ENCODE assay signal across 23 cellular contexts in the genomic region with DNA sequence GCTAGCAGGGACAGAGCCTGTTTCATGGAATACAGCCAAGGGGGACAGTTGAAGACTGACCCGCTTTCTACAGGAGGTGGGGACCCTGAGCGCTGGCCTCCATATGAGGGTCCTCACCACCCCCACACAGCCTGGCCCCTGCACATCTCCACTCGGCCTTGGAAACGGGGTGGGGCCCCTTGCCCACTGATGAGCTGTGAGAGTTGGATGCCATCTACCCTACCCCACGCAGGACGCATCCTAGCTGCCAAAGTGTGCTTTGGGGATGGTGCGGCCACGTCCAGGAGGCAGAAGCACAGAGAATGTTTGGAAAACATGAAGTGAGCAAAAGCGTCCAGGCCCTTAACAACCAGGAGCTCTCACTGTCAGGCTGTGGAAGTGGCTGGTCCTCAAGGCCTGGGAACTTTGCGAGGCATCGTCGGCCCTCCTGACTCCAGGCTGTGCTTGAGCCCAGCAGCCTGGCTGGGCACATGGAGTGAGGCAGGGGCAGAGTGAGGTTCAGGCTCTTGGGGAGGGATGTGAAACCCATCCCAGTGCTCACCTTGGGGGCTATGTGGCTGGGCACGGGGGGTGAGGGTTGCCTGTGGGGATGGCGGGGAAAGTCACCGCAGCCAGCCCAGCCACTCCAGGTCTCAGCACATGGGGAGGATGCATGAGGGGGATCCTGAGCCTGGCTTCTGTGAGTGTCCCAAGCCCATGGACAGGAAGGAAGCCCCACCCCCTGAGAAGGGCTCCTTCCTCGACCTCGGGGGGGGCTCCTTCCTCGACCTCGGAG. TPM values are rescaled to one million over a fixed set of nuclear protein-coding genes. Genes with fewer than 3 reads are reported as not detected.
"Had no signal": no experiment of that assay in that cellular context is flagged by ENCODE, and none has a peak within 500 bp of the region (broad histone marks: within the 10 kb centered on the region; RNA-seq: fewer than 3 reads in every experiment).

No MANE protein-coding gene starts in this region.

- H3K36me3 ChIP-seq: breast epithelium, neutrophil, uterus had no signal

- H3K27me3 ChIP-seq: foreskin keratinocyte, uterus had no signal

- H3K4me3 ChIP-seq: breast epithelium, SK-N-MC, uterus had no signal

- ATAC-seq: activated CD8-positive, alpha-beta memory T cell treated with anti-CD3 and anti-CD28 coated beads, Interleukin-2, amount 10 ng/mL, durations not matched to agents 7 days and 5 days; activated naive CD8-positive, alpha-beta T cell treated with anti-CD3 and anti-CD28 coated beads, Interleukin-2, amount 50 U/mL, for 24 hours; activated T-cell treated with anti-CD3 and anti-CD28 coated beads, Interleukin-2, amount 50 U/mL, for 72 hours; effector memory CD8-positive, alpha-beta T cell; foreskin keratinocyte had no signal

- H3K27ac ChIP-seq: foreskin keratinocyte, neutrophil, SK-N-MC, uterus, VCaP had no signal

- H3K9me3 ChIP-seq: breast epithelium, neutrophil, uterus had no signal

- DNase-seq: activated CD4-positive, alpha-beta memory T cell treated with anti-CD3 and anti-CD28 coated beads for 36 hours; activated CD8-positive, alpha-beta memory T cell treated with anti-CD3 and anti-CD28 coated beads, Interleukin-2, amount 10 ng/mL, durations not matched to agents 7 days and 5 days; activated naive CD4-positive, alpha-beta T cell treated with Interleukin-2 at 50 U/mL for 16 hours; activated naive CD8-positive, alpha-beta T cell treated with anti-CD3 and anti-CD28 coated beads, Interleukin-2, amount 50 U/mL, for 24 hours; activated T-cell treated with anti-CD3 and anti-CD28 coated beads, Interleukin-2, amount 50 U/mL, for 72 hours; dermis blood vessel endothelial cell; effector memory CD8-positive, alpha-beta T cell; foreskin keratinocyte; glutamatergic neuron; immature natural killer cell; mammary epithelial cell; naive B cell; small intestine; T-helper 1 cell; uterus had no signal

- H3K4me1 ChIP-seq: breast epithelium, foreskin keratinocyte, uterus had no signal

RNA-seq across cellular contexts. Expression of gene ACTRT2, which starts 14.8 kb away (rescaled TPM):
- total RNA-seq: activated CD4-positive, alpha-beta memory T cell treated with anti-CD3 and anti-CD28 coated beads for 36 hours; activated CD8-positive, alpha-beta memory T cell treated with anti-CD3 and anti-CD28 coated beads, Interleukin-2, amount 10 ng/mL, durations not matched to agents 7 days and 5 days; activated T-cell treated with anti-CD3 and anti-CD28 coated beads, Interleukin-2, amount 50 U/mL, for 72 hours; aorta; breast epithelium; cerebellum; dermis blood vessel endothelial cell; foreskin keratinocyte; mammary epithelial cell; mononuclear cell; temporal lobe; uterus had no signal
- polyA plus RNA-seq: aorta, foreskin keratinocyte, immature natural killer cell, mammary epithelial cell, small intestine had no signal

RNA-seq across cellular contexts. Expression of gene PRDM16, which starts 32.9 kb away (rescaled TPM):
- total RNA-seq: activated CD4-positive, alpha-beta memory T cell treated with anti-CD3 and anti-CD28 coated beads for 36 hours; activated CD8-positive, alpha-beta memory T cell treated with anti-CD3 and anti-CD28 coated beads, Interleukin-2, amount 10 ng/mL, durations not matched to agents 7 days and 5 days; dermis blood vessel endothelial cell; mammary epithelial cell; mononuclear cell had no signal
